Comparison of ENCODE assay signal across 8 cellular contexts in genomic region chrX:39815621-39816020, GRCh38.
DNase-seq lines count a peak whose midpoint lies in the region; ATAC-seq and TF ChIP-seq lines count a peak whose summit lies in the region.

No MANE protein-coding gene starts in this region.

- H3K36me3 ChIP-seq in H7 (replicated peaks; ENCODE audit: control insufficient read depth, insufficient read depth, low read length) = no peaks in the 10 kb centered on the region

- WGBS in lower leg skin, 2 donors = 62 to 100% methylated on average over 1 of the region's 1 CpG

- ATAC-seq in GM18502 (IDR thresholded peaks at IDR 0.05; ENCODE audit: poor library complexity, unreplicated experiment) (peak; percentile 72), GM19455 (IDR thresholded peaks at IDR 0.05; ENCODE audit: unreplicated experiment) (no peak)

- no peak for TF ChIP-seq POLR2A in lower leg skin (IDR thresholded peaks at IDR 0.05)

- H3K4me3 ChIP-seq in H7 (ENCODE audit: insufficient read depth, low read depth, low read length) = no peak overlapping the region
- H3K4me3 ChIP-seq in cardiac fibroblast (replicated peaks in 1 of 2; ENCODE audit: low read depth in 2 of 2, low read length in 2 of 2) = no peak overlapping the region
- H3K4me3 ChIP-seq in lower leg skin (ENCODE audit: low read depth, poor library complexity, severe bottlenecking) = no peak overlapping the region

- no peak for TF ChIP-seq CTCF in cardiac fibroblast (IDR thresholded peaks at IDR 0.05; ENCODE audit: low read depth, low read length)
- TF ChIP-seq CTCF in lower leg skin (IDR thresholded peaks at IDR 0.05) = no peak

- intact Hi-C loops in lower leg skin (cut with DNase I; ENCODE audit: low total_unique reads) = no loop called here

- DNase-seq in H7 (peak; percentile 74), NCI-H526 treated with DMSO at 0.1 percent for 48 hours (lab: John Stamatoyannopoulos, UW) (peak; percentile 99), cardiac fibroblast (ENCODE audit: low read depth in 2 of 2) (peak; percentile 10 to 11), lower leg skin (ENCODE audit: low spot score in 2 of 2) (no peak), KG1 (lab: John Stamatoyannopoulos, UW) (no peak), NCI-H2196 (lab: John Stamatoyannopoulos, UW; ENCODE audit: unreplicated experiment) (no peak)

- H3K27me3 ChIP-seq in H7 (ENCODE audit: control insufficient read depth, insufficient read depth, low read length) = peaks cover 2% of the 10 kb centered on the region; the same call in 1 of the 2 replicates

Comparison
In these comparisons a context has a peak if more than half of its experiments do, and no peak if none do; other contexts are left out.
1. DNase-seq: peak in H7 (single experiment), NCI-H526 treated with DMSO at 0.1 percent for 48 hours (single experiment) and cardiac fibroblast (2 of 2); none in lower leg skin (0 of 2), KG1 (single experiment) and NCI-H2196 (single experiment).